In genomic region chr11:18853086-18853720, GRCh38 we compare ENCODE assay signal across 8 cellular contexts.
A peak's percentile ranks its signal among the peaks of the same experiment; 100 is the strongest.
DNase-seq lines count a peak whose midpoint lies in the region; ATAC-seq, FAIRE-seq and TF ChIP-seq lines count a peak whose summit lies in the region.

No MANE protein-coding gene starts in this region.

- TF ChIP-seq CTCF in kidney (IDR thresholded peaks at IDR 0.05; ENCODE audit: borderline replicate concordance, extremely low read depth, insufficient read depth): peak; percentile 44

- H3K9me3 ChIP-seq in kidney (ENCODE audit: control insufficient read depth in 1 of 2, low read length in 2 of 2): no peaks in the 10 kb centered on the region

- H3K36me3 ChIP-seq in kidney (ENCODE audit: control insufficient read depth in 1 of 2, insufficient read depth in 2 of 2, low read length in 2 of 2): no peaks in the 10 kb centered on the region

- ATAC-seq in HG03469 (IDR thresholded peaks at IDR 0.05; ENCODE audit: unreplicated experiment): peak; percentile 52

- no peak overlapping the region for H3K27ac ChIP-seq in kidney (ENCODE audit: low read depth in 2 of 2, low read length in 2 of 2)

- in situ Hi-C loops in SK-MEL-5 (cut with HindIII; ENCODE audit: low pct_unique_long_range_greater_than_20kb, low sequenced_read_pairs): no loop called here

- FAIRE-seq in kidney (lab: Jason Lieb, UNC): no peak

- no peak overlapping the region for H3K4me3 ChIP-seq in kidney (ENCODE audit: low read length in 2 of 2)

- intact Hi-C loops in kidney (cut with DNase I): no loop called here

- peak; percentile 34 for DNase-seq in D341Med (ENCODE audit: low spot score)
- peak; percentile 1 for DNase-seq in GM19240 (ENCODE audit: insufficient read length, low spot score)
- DNase-seq in SK-MEL-5 (ENCODE audit: low read depth, low spot score): peak; percentile 62
- DNase-seq in kidney: no peak
- DNase-seq in NOMO-1 treated with dmso at 0.1 percent for 144 hours (lab: John Stamatoyannopoulos, UW; ENCODE audit: unreplicated experiment): no peak
- no peak for DNase-seq in C1 segment of cervical spinal cord (lab: John Stamatoyannopoulos, UW)
- no peak for DNase-seq in NCI-H446 treated with DMSO at 0.1 percent for 48 hours (lab: John Stamatoyannopoulos, UW)

- no peak overlapping the region for H3K9ac ChIP-seq in kidney (ENCODE audit: low read length in 2 of 2)

- no peaks in the 10 kb centered on the region for H3K4me1 ChIP-seq in kidney (ENCODE audit: control insufficient read depth in 1 of 2, insufficient read depth in 1 of 2, low read depth in 1 of 2, low read length in 2 of 2)

Comparison
In these comparisons a context has a peak if more than half of its experiments do, and no peak if none do; other contexts are left out.
1. DNase-seq: peak in D341Med (single experiment), GM19240 (single experiment) and SK-MEL-5 (single experiment); none in kidney (single experiment), NOMO-1 treated with dmso at 0.1 percent for 144 hours (single experiment), C1 segment of cervical spinal cord (0 of 14) and NCI-H446 treated with DMSO at 0.1 percent for 48 hours (single experiment).